8 cellular contexts compared by ENCODE assay signal in genomic region chr6:31831350-31832215, GRCh38. TPM values are rescaled to one million over a fixed set of nuclear protein-coding genes. Genes with fewer than 3 reads are reported as not detected.
DNase-seq lines count a peak whose midpoint lies in the region; ATAC-seq lines count a peak whose summit lies in the region.

No MANE protein-coding gene starts in this region.

- no peaks in the 10 kb centered on the region for H3K36me3 ChIP-seq in subcutaneous abdominal adipose tissue (ENCODE audit: control insufficient read depth in 5 of 5, insufficient read depth in 5 of 5, low read length in 5 of 5)

- ATAC-seq in activated CD8-positive, alpha-beta memory T cell treated with anti-CD3 and anti-CD28 coated beads, Interleukin-2, amount 10 ng/mL, durations not matched to agents 7 days and 5 days = no peak
- ATAC-seq in HG03432 (IDR thresholded peaks at IDR 0.05; ENCODE audit: unreplicated experiment) (no peak), GM19452 (IDR thresholded peaks at IDR 0.05; ENCODE audit: unreplicated experiment) (no peak)

- no peak for DNase-seq in activated CD8-positive, alpha-beta memory T cell treated with anti-CD3 and anti-CD28 coated beads, Interleukin-2, amount 10 ng/mL, durations not matched to agents 7 days and 5 days
- DNase-seq in activated CD8-positive, alpha-beta memory T cell treated with anti-CD3 and anti-CD28 coated beads, Interleukin-2, amount 50 U/mL, for 4 hours = no peak
- DNase-seq in activated CD4-positive, alpha-beta memory T cell treated with anti-CD3 and anti-CD28 coated beads, Interleukin-2, amount 10 ng/mL, durations not matched to agents 7 days and 5 days = no peak
- no peak for DNase-seq in immature natural killer cell
- no peak for DNase-seq in NCI-H82 treated with DMSO at 0.1 percent for 48 hours (lab: John Stamatoyannopoulos, UW; ENCODE audit: unreplicated experiment)

- no peaks in the 10 kb centered on the region for H3K9me3 Mint-ChIP-seq in activated CD8-positive, alpha-beta memory T cell treated with anti-CD3 and anti-CD28 coated beads, Interleukin-2, amount 10 ng/mL, durations not matched to agents 7 days and 5 days (ENCODE audit: low read depth)
- H3K9me3 Mint-ChIP-seq in activated CD4-positive, alpha-beta memory T cell treated with anti-CD3 and anti-CD28 coated beads, Interleukin-2, amount 10 ng/mL, durations not matched to agents 7 days and 5 days = no peaks in the 10 kb centered on the region
- no peaks in the 10 kb centered on the region for H3K9me3 Mint-ChIP-seq in immature natural killer cell

- peak overlapping the region; percentile 68 to 89 (median 83) for H3K4me3 ChIP-seq in subcutaneous abdominal adipose tissue (ENCODE audit: low read depth in 1 of 5, low read length in 5 of 5)

- POLR2A ChIA-PET in activated CD4-positive, alpha-beta memory T cell treated with anti-CD3 and anti-CD28 coated beads, Interleukin-2, amount 10 ng/mL, durations not matched to agents 7 days and 5 days (lab: Charles Lee) = interaction anchor here (0.9 to 9.1 kb wide), 7 partner anchors 16 to 180 kb away, joined by 3 to 119 read pairs (median 7); partner anchors contain the start of genes CLIC1, DDAH2, HSPA1A and HSPA1L

- peaks cover 20 to 53% (median 36%) of the 10 kb centered on the region in 5 donors for H3K4me1 ChIP-seq in subcutaneous abdominal adipose tissue (ENCODE audit: control insufficient read depth in 5 of 5, insufficient read depth in 5 of 5, low read length in 5 of 5)

- H3K36me3 Mint-ChIP-seq in activated CD8-positive, alpha-beta memory T cell treated with anti-CD3 and anti-CD28 coated beads, Interleukin-2, amount 10 ng/mL, durations not matched to agents 7 days and 5 days = peaks cover 27% of the 10 kb centered on the region
- peaks cover 37% of the 10 kb centered on the region for H3K36me3 Mint-ChIP-seq in activated CD4-positive, alpha-beta memory T cell treated with anti-CD3 and anti-CD28 coated beads, Interleukin-2, amount 10 ng/mL, durations not matched to agents 7 days and 5 days (ENCODE audit: low read depth)
- H3K36me3 Mint-ChIP-seq in immature natural killer cell = peaks cover 0 to under 1% (median under 1%) of the 10 kb centered on the region in 3 donors

- peak overlapping the region; percentile 83 for H3K27ac Mint-ChIP-seq in activated CD8-positive, alpha-beta memory T cell treated with anti-CD3 and anti-CD28 coated beads, Interleukin-2, amount 10 ng/mL, durations not matched to agents 7 days and 5 days
- H3K27ac Mint-ChIP-seq in activated CD4-positive, alpha-beta memory T cell treated with anti-CD3 and anti-CD28 coated beads, Interleukin-2, amount 10 ng/mL, durations not matched to agents 7 days and 5 days = peak overlapping the region; percentile 82
- peak overlapping the region in 1 of 6 donors; percentile 76 for H3K27ac Mint-ChIP-seq in immature natural killer cell

- peak overlapping the region in 2 of 5 donors; percentile 59 to 67 for H3K9ac ChIP-seq in subcutaneous abdominal adipose tissue (ENCODE audit: low read length in 5 of 5)

- no peaks in the 10 kb centered on the region for H3K27me3 Mint-ChIP-seq in activated CD8-positive, alpha-beta memory T cell treated with anti-CD3 and anti-CD28 coated beads, Interleukin-2, amount 10 ng/mL, durations not matched to agents 7 days and 5 days
- no peaks in the 10 kb centered on the region for H3K27me3 Mint-ChIP-seq in activated CD4-positive, alpha-beta memory T cell treated with anti-CD3 and anti-CD28 coated beads, Interleukin-2, amount 10 ng/mL, durations not matched to agents 7 days and 5 days
- H3K27me3 Mint-ChIP-seq in immature natural killer cell (ENCODE audit: low read depth in 3 of 3) = peaks cover 10 to 11% (median 10%) of the 10 kb centered on the region in 3 donors

- CTCF ChIA-PET in activated CD8-positive, alpha-beta memory T cell treated with anti-CD3 and anti-CD28 coated beads, Interleukin-2, amount 10 ng/mL, durations not matched to agents 7 days and 5 days (lab: Charles Lee) = interaction anchor here (0.6 to 4.5 kb wide), 21 partner anchors 13 to 1173 kb away, joined by 3 to 51 read pairs (median 6); partner anchors contain the start of genes BAG6, DDAH2, GPANK1 and HSPA1A
- CTCF ChIA-PET in activated CD4-positive, alpha-beta memory T cell treated with anti-CD3 and anti-CD28 coated beads, Interleukin-2, amount 10 ng/mL, durations not matched to agents 7 days and 5 days (lab: Charles Lee) = interaction anchor here (1.1 to 4.2 kb wide), 13 partner anchors 13 to 209 kb away, joined by 3 to 61 read pairs (median 11); partner anchors contain the start of genes BAG6, CLIC1, DDAH2 and MSH5

- no peaks in the 10 kb centered on the region for H3K9me3 ChIP-seq in subcutaneous abdominal adipose tissue (ENCODE audit: control insufficient read depth in 5 of 5, low read length in 5 of 5)

- H3K27me3 ChIP-seq in subcutaneous abdominal adipose tissue (ENCODE audit: control insufficient read depth in 5 of 5, insufficient read depth in 4 of 5, low read length in 5 of 5) = peaks cover 0 to 6% (median 0%) of the 10 kb centered on the region in 5 donors

- peaks cover 30% of the 10 kb centered on the region for H3K4me1 Mint-ChIP-seq in activated CD8-positive, alpha-beta memory T cell treated with anti-CD3 and anti-CD28 coated beads, Interleukin-2, amount 10 ng/mL, durations not matched to agents 7 days and 5 days
- H3K4me1 Mint-ChIP-seq in activated CD4-positive, alpha-beta memory T cell treated with anti-CD3 and anti-CD28 coated beads, Interleukin-2, amount 10 ng/mL, durations not matched to agents 7 days and 5 days = peaks cover 36% of the 10 kb centered on the region
- peaks cover 51 to 56% of the 10 kb centered on the region in 2 donors for H3K4me1 Mint-ChIP-seq in immature natural killer cell

- H3K4me3 Mint-ChIP-seq in activated CD8-positive, alpha-beta memory T cell treated with anti-CD3 and anti-CD28 coated beads, Interleukin-2, amount 10 ng/mL, durations not matched to agents 7 days and 5 days = peak overlapping the region; percentile 96
- H3K4me3 Mint-ChIP-seq in activated CD4-positive, alpha-beta memory T cell treated with anti-CD3 and anti-CD28 coated beads, Interleukin-2, amount 10 ng/mL, durations not matched to agents 7 days and 5 days = peak overlapping the region; percentile 94
- peak overlapping the region in 4 of 5 donors; percentile 86 to 95 (median 90) for H3K4me3 Mint-ChIP-seq in immature natural killer cell

- peak overlapping the region; percentile 65 for H3K27ac ChIP-seq in subcutaneous abdominal adipose tissue (ENCODE audit: low read depth, low read length)

RNA-seq across cellular contexts. Expression of gene HSPA1B, which starts 4.0 kb away (rescaled TPM):
- total RNA-seq in activated CD8-positive, alpha-beta memory T cell treated with anti-CD3 and anti-CD28 coated beads, Interleukin-2, amount 10 ng/mL, durations not matched to agents 7 days and 5 days = 10 to 100 TPM; 64.6 to 71.6 TPM
- total RNA-seq in activated CD4-positive, alpha-beta memory T cell treated with anti-CD3 and anti-CD28 coated beads, Interleukin-2, amount 10 ng/mL, durations not matched to agents 7 days and 5 days = 10 to 100 TPM; 60.6 to 62.6 TPM
- 1 to 10 TPM; 1.5 to 3.2 (median 1.9) TPM for polyA plus RNA-seq in immature natural killer cell

RNA-seq across cellular contexts. Expression of gene HSPA1A, which starts 16.2 kb away (rescaled TPM):
- 100 to 1,000 TPM; 124 to 137 TPM for total RNA-seq in activated CD8-positive, alpha-beta memory T cell treated with anti-CD3 and anti-CD28 coated beads, Interleukin-2, amount 10 ng/mL, durations not matched to agents 7 days and 5 days
- total RNA-seq in activated CD4-positive, alpha-beta memory T cell treated with anti-CD3 and anti-CD28 coated beads, Interleukin-2, amount 10 ng/mL, durations not matched to agents 7 days and 5 days = 100 to 1,000 TPM; 147 to 151 TPM
- polyA plus RNA-seq in immature natural killer cell = 10 to 100 TPM in 2 of 3 donors, 1 to 10 TPM in 1; 9.7 to 81.3 (median 22.5) TPM

RNA-seq across cellular contexts. Expression of gene HSPA1L, which starts 16.5 kb away (rescaled TPM):
- total RNA-seq in activated CD8-positive, alpha-beta memory T cell treated with anti-CD3 and anti-CD28 coated beads, Interleukin-2, amount 10 ng/mL, durations not matched to agents 7 days and 5 days = 1 to 10 TPM; 2.9 to 3.1 TPM
- 1 to 10 TPM; 2.8 to 3.0 TPM for total RNA-seq in activated CD4-positive, alpha-beta memory T cell treated with anti-CD3 and anti-CD28 coated beads, Interleukin-2, amount 10 ng/mL, durations not matched to agents 7 days and 5 days
- polyA plus RNA-seq in immature natural killer cell = 1 to 10 TPM in 2 of 3 donors, under 1 TPM in 1; 0.70 to 3.8 (median 2.4) TPM

RNA-seq across cellular contexts. Expression of gene LSM2, which starts 24.8 kb away (rescaled TPM):
- 100 to 1,000 TPM; 124 to 129 TPM for total RNA-seq in activated CD8-positive, alpha-beta memory T cell treated with anti-CD3 and anti-CD28 coated beads, Interleukin-2, amount 10 ng/mL, durations not matched to agents 7 days and 5 days
- total RNA-seq in activated CD4-positive, alpha-beta memory T cell treated with anti-CD3 and anti-CD28 coated beads, Interleukin-2, amount 10 ng/mL, durations not matched to agents 7 days and 5 days = 100 to 1,000 TPM; 100 to 108 TPM
- 10 to 100 TPM; 77.7 to 97.1 (median 94.6) TPM for polyA plus RNA-seq in immature natural killer cell

RNA-seq across cellular contexts. Expression of gene NEU1, which starts 31.0 kb away (rescaled TPM):
- total RNA-seq in activated CD8-positive, alpha-beta memory T cell treated with anti-CD3 and anti-CD28 coated beads, Interleukin-2, amount 10 ng/mL, durations not matched to agents 7 days and 5 days = 10 to 100 TPM; 13.0 to 21.5 TPM
- total RNA-seq in activated CD4-positive, alpha-beta memory T cell treated with anti-CD3 and anti-CD28 coated beads, Interleukin-2, amount 10 ng/mL, durations not matched to agents 7 days and 5 days = 10 to 100 TPM; 29.2 to 29.6 TPM
- polyA plus RNA-seq in immature natural killer cell = 10 to 100 TPM; 37.5 to 44.9 (median 40.5) TPM
